ENCODE assay signal across 24 cellular contexts in the genomic region with DNA sequence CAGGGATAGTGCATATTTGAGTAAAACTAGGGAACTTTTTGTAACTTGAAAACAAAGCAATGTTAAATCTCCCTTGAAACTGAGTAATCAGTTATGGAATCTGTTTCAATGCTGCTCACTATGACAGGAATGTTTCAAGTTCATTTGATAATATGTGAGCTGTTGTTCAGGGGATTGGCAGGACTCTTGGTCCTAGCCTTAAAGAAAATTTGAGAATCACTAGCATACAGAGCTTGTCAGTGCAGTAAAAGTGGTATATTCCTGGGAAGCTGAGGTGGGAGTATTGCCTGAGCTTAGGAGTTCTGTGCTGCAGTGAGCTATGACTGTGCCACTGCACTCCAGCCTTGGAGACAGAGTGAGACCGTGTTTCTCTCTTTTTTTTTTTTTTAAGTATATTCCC. TPM values are rescaled to one million over a fixed set of nuclear protein-coding genes. Genes with fewer than 3 reads are reported as not detected.
A peak's percentile ranks its signal among the peaks of the same experiment; 100 is the strongest.
DNase-seq lines count a peak whose midpoint lies in the region; ATAC-seq and TF ChIP-seq lines count a peak whose summit lies in the region.
"Had no signal": no experiment of that assay in that cellular context is flagged by ENCODE, and none has a peak within 500 bp of the region (broad histone marks: within the 10 kb centered on the region; RNA-seq: fewer than 3 reads in every experiment).

No MANE protein-coding gene starts in this region.

- H2BK120ac ChIP-seq in IMR-90 (ENCODE audit: low read depth, low read length): no peak overlapping the region

- no peak overlapping the region for H3K14ac ChIP-seq in IMR-90 (replicated peaks; ENCODE audit: low read depth, low read length)

- no peak overlapping the region for H2AK5ac ChIP-seq in IMR-90 (ENCODE audit: low read depth, low read length)

- peaks cover 6 to 30% of the 10 kb centered on the region in 2 experiments; a peak in 3 of 4 replicates for H3K79me1 ChIP-seq in IMR-90 (ENCODE audit: low read depth in 1 of 2, low read length in 2 of 2)

- H3K4me1 Mint-ChIP-seq in dendritic cell treated with granulocyte-macrophage colony-stimulating factor and Interleukin-4, amounts not matched to agents 40 ng/mL and 50 ng/mL, for 4 days (ENCODE audit: low read depth): peaks cover 66% of the 10 kb centered on the region
- peaks cover 31% of the 10 kb centered on the region for H3K4me1 Mint-ChIP-seq in nephron
- peaks cover 4% of the 10 kb centered on the region for H3K4me1 Mint-ChIP-seq in CD8-positive, alpha-beta T cell (ENCODE audit: low read depth)
- H3K4me1 Mint-ChIP-seq: activated naive CD8-positive, alpha-beta T cell treated with anti-CD3 and anti-CD28 coated beads for 36 hours; stimulated activated naive CD8-positive, alpha-beta T cell treated with anti-CD3 and anti-CD28 coated beads, Interleukin-15, amount 100 ng/mL, for 72 hours had no signal

- peak overlapping the region; percentile 46 for H3K23ac ChIP-seq in IMR-90 (ENCODE audit: low read depth, low read length)

- H3K4me2 ChIP-seq in IMR-90 (ENCODE audit: low read depth, low read length): no peak overlapping the region
- H3K4me2 ChIP-seq: A549 had no signal

- no peak overlapping the region for H2BK20ac ChIP-seq in IMR-90 (ENCODE audit: low read depth, low read length)

- TF ChIP-seq CTCF in AG04449 (IDR thresholded peaks at IDR 0.05; ENCODE audit: insufficient read depth, low read length, missing control alignments) (no peak), IMR-90 (conservative IDR thresholded peaks at IDR 0.05; ENCODE audit: low read depth, low read length) (no peak), nephron (IDR thresholded peaks at IDR 0.05; ENCODE audit: unreplicated experiment in 3 of 3) (no peak), GM20000 (IDR thresholded peaks at IDR 0.05; ENCODE audit: extremely low read depth, missing control alignments) (no peak)
- no peak for TF ChIP-seq CTCF in CD8-positive, alpha-beta T cell (IDR thresholded peaks at IDR 0.05)

- dilution Hi-C loops in IMR-90 (cut with HindIII; ENCODE audit: low sequenced_read_pairs, unreplicated experiment): no loop called here

- TF ChIP-seq RAD21 in IMR-90 (IDR thresholded peaks at IDR 0.05; ENCODE audit: low read length): no peak

- H2AFZ ChIP-seq in IMR-90 (replicated peaks; ENCODE audit: low read length, poor library complexity): no peak overlapping the region

- CTCF ChIA-PET in AG04449 (lab: Yijun Ruan, JAX): interaction anchor here (0.7 to 3.5 kb wide), 7 partner anchors 12 to 205 kb away, joined by 3 to 16 read pairs (median 4); no protein-coding TSS in a partner anchor
- CTCF ChIA-PET in IMR-90 (lab: Yijun Ruan, JAX): interaction anchor here (1.0 kb wide), 1 partner anchor 72 kb away, joined by 3 read pairs; no protein-coding TSS in a partner anchor
- CTCF ChIA-PET in CD8-positive, alpha-beta T cell (lab: Charles Lee): interaction anchor here (2.3 kb wide), 1 partner anchor 15 kb away, joined by 5 read pairs; no protein-coding TSS in a partner anchor

- intact Hi-C loops in IMR-90 (cut with micrococcal nuclease): no loop called here
- intact Hi-C loops in dendritic cell treated with granulocyte-macrophage colony-stimulating factor and Interleukin-4, amounts not matched to agents 40 ng/mL and 50 ng/mL, for 4 days (cut with micrococcal nuclease): no loop called here
- intact Hi-C loops in CD8-positive, alpha-beta T cell (cut with DNase I, micrococcal nuclease): no loop called here

- in situ Hi-C loops in IMR-90 (cut with MboI; ENCODE audit: low sequenced_read_pairs): loop anchor here (25.0 kb wide), 1 partner anchor 152 kb away; a partner anchor contains a TSS

- peak; percentile 23 for DNase-seq in AG04449 (ENCODE audit: low read depth, low spot score)
- DNase-seq in IMR-90: peak; percentile 52
- DNase-seq in CD8-positive, alpha-beta T cell: no peak
- DNase-seq in GM20000 (ENCODE audit: low spot score): no peak
- DNase-seq: activated naive CD8-positive, alpha-beta T cell treated with anti-CD3 and anti-CD28 coated beads for 36 hours; effector memory CD4-positive, alpha-beta T cell; Kasumi-1; kidney; NCI-H1105 treated with DMSO at 0.1 percent for 48 hours; NCI-H748 treated with DMSO at 0.1 percent for 48 hours; nucleus accumbens; PC-3; sigmoid colon; stimulated activated CD4-positive, alpha-beta T cell treated with anti-CD3 and anti-CD28 coated beads, Interleukin-2, amount 100 ng/mL, for 24 hours; stimulated activated naive CD8-positive, alpha-beta T cell treated with anti-CD3 and anti-CD28 coated beads, Interleukin-15, amount 100 ng/mL, for 72 hours; upper lobe of left lung had no signal

- peak overlapping the region; percentile 48 for H3K27ac Mint-ChIP-seq in dendritic cell treated with granulocyte-macrophage colony-stimulating factor and Interleukin-4, amounts not matched to agents 40 ng/mL and 50 ng/mL, for 4 days
- peak overlapping the region; percentile 58 to 79 (median 75) for H3K27ac Mint-ChIP-seq in nephron
- no peak overlapping the region for H3K27ac Mint-ChIP-seq in CD8-positive, alpha-beta T cell
- H3K27ac Mint-ChIP-seq: activated naive CD8-positive, alpha-beta T cell treated with anti-CD3 and anti-CD28 coated beads for 36 hours; stimulated activated naive CD8-positive, alpha-beta T cell treated with anti-CD3 and anti-CD28 coated beads, Interleukin-15, amount 100 ng/mL, for 72 hours; T-helper 2 cell treated with Interferon-gamma antibody and Interleukin-4, amounts not matched to agents 5 μg/mL and 100 μg/mL, for 36 hours had no signal

- no peaks in the 10 kb centered on the region for H3K9me3 Mint-ChIP-seq in dendritic cell treated with granulocyte-macrophage colony-stimulating factor and Interleukin-4, amounts not matched to agents 40 ng/mL and 50 ng/mL, for 4 days
- H3K9me3 Mint-ChIP-seq in nephron: no peaks in the 10 kb centered on the region
- H3K9me3 Mint-ChIP-seq in CD8-positive, alpha-beta T cell: no peaks in the 10 kb centered on the region
- H3K9me3 Mint-ChIP-seq: activated naive CD8-positive, alpha-beta T cell treated with anti-CD3 and anti-CD28 coated beads for 36 hours; stimulated activated naive CD8-positive, alpha-beta T cell treated with anti-CD3 and anti-CD28 coated beads, Interleukin-15, amount 100 ng/mL, for 72 hours; T-helper 2 cell treated with Interferon-gamma antibody and Interleukin-4, amounts not matched to agents 5 μg/mL and 100 μg/mL, for 36 hours had no signal

- POLR2A ChIA-PET in AG04449 (lab: Yijun Ruan, JAX): no interaction called here
- POLR2A ChIA-PET in IMR-90 (lab: Charles Lee; ENCODE audit: unreplicated experiment): no interaction called here
- POLR2A ChIA-PET in CD8-positive, alpha-beta T cell (lab: Charles Lee): interaction anchor here (0.6 kb wide), 1 partner anchor 11 kb away, joined by 3 read pairs; no protein-coding TSS in a partner anchor

- no peak overlapping the region for H3K4me3 Mint-ChIP-seq in dendritic cell treated with granulocyte-macrophage colony-stimulating factor and Interleukin-4, amounts not matched to agents 40 ng/mL and 50 ng/mL, for 4 days
- H3K4me3 Mint-ChIP-seq in nephron: no peak overlapping the region
- H3K4me3 Mint-ChIP-seq in CD8-positive, alpha-beta T cell: no peak overlapping the region
- H3K4me3 Mint-ChIP-seq: activated naive CD8-positive, alpha-beta T cell treated with anti-CD3 and anti-CD28 coated beads for 36 hours; stimulated activated naive CD8-positive, alpha-beta T cell treated with anti-CD3 and anti-CD28 coated beads, Interleukin-15, amount 100 ng/mL, for 72 hours; T-helper 2 cell treated with Interferon-gamma antibody and Interleukin-4, amounts not matched to agents 5 μg/mL and 100 μg/mL, for 36 hours had no signal

- H4K5ac ChIP-seq in IMR-90 (ENCODE audit: low read depth, low read length): no peak overlapping the region

- peaks cover 6% of the 10 kb centered on the region; the same call in 1 of the 2 replicates for H3K4me1 ChIP-seq in IMR-90 (ENCODE audit: control insufficient read depth, insufficient read depth, low read length)
- no peaks in the 10 kb centered on the region for H3K4me1 ChIP-seq in CD8-positive, alpha-beta T cell (ENCODE audit: insufficient read depth, low read length)
- H3K4me1 ChIP-seq: A549, sigmoid colon had no signal

- H4K8ac ChIP-seq in IMR-90 (ENCODE audit: low read depth in 2 of 2, low read length in 2 of 2): no peak overlapping the region; a peak in 1 of 4 replicates

- no peak overlapping the region for H3K56ac ChIP-seq in IMR-90 (ENCODE audit: extremely low read depth, insufficient read depth, low read length)

- H3K18ac ChIP-seq in IMR-90 (ENCODE audit: low read depth, low read length): no peak overlapping the region

- peaks cover 14% of the 10 kb centered on the region for H3K36me3 ChIP-seq in IMR-90 (ENCODE audit: control insufficient read depth, insufficient read depth, low read length)
- no peaks in the 10 kb centered on the region for H3K36me3 ChIP-seq in CD8-positive, alpha-beta T cell (ENCODE audit: insufficient read depth, low read length)
- H3K36me3 ChIP-seq: cardiac muscle cell, SJSA1 had no signal

- peak overlapping the region; percentile 16 for H2BK5ac ChIP-seq in IMR-90 (ENCODE audit: low read depth, low read length, poor library complexity, severe bottlenecking)

- no CpG with 5 or more reads among the region's 1 CpG for WGBS in IMR-90 (ENCODE audit: extremely low coverage in 2 of 2, insufficient read length in 1 of 2), 2 experiments

- no peak overlapping the region for H3K27ac ChIP-seq in IMR-90 (ENCODE audit: insufficient read depth, low read length)
- H3K27ac ChIP-seq in CD8-positive, alpha-beta T cell (ENCODE audit: low read depth, low read length): no peak overlapping the region
- H3K27ac ChIP-seq: A549, cardiac muscle cell, sigmoid colon, SJSA1, upper lobe of left lung had no signal

- H4K20me1 ChIP-seq in IMR-90 (ENCODE audit: insufficient read depth, low read length): no peaks in the 10 kb centered on the region

- H3K27me3 Mint-ChIP-seq in dendritic cell treated with granulocyte-macrophage colony-stimulating factor and Interleukin-4, amounts not matched to agents 40 ng/mL and 50 ng/mL, for 4 days: no peaks in the 10 kb centered on the region
- no peaks in the 10 kb centered on the region for H3K27me3 Mint-ChIP-seq in nephron (ENCODE audit: low read depth)
- H3K27me3 Mint-ChIP-seq in CD8-positive, alpha-beta T cell (ENCODE audit: low read depth): peaks cover 3% of the 10 kb centered on the region

- H3K4ac ChIP-seq in IMR-90 (ENCODE audit: low read depth, low read length): no peak overlapping the region

- TF ChIP-seq POLR2A in IMR-90 (IDR thresholded peaks at IDR 0.05; ENCODE audit: low read depth, low read length): no peak

- H3K9me3 ChIP-seq in IMR-90 (ENCODE audit: control insufficient read depth, insufficient read depth, low read length): no peaks in the 10 kb centered on the region
- no peaks in the 10 kb centered on the region for H3K9me3 ChIP-seq in CD8-positive, alpha-beta T cell (ENCODE audit: low read length)
- H3K9me3 ChIP-seq: A549, sigmoid colon, SJSA1, upper lobe of left lung had no signal

- H3K27me3 ChIP-seq in IMR-90 (ENCODE audit: control insufficient read depth, insufficient read depth, low read length): no peaks in the 10 kb centered on the region
- no peaks in the 10 kb centered on the region for H3K27me3 ChIP-seq in CD8-positive, alpha-beta T cell (ENCODE audit: insufficient read depth, low read length)
- H3K27me3 ChIP-seq: cardiac muscle cell, sigmoid colon, SJSA1, upper lobe of left lung had no signal

- no peak overlapping the region for H2AK9ac ChIP-seq in IMR-90 (replicated peaks; ENCODE audit: low read depth, low read length, poor library complexity)

- BruUV-seq in IMR-90 (replicated peaks; lab: Mats Ljungman, UMichigan): no TSS peak

- H3K4me3 ChIP-seq in AG04449 (ENCODE audit: low read depth, low read length) (no peak overlapping the region), IMR-90 (ENCODE audit: insufficient read depth, low read depth, low read length) (no peak overlapping the region)
- H3K4me3 ChIP-seq in CD8-positive, alpha-beta T cell (ENCODE audit: low read depth, low read length): no peak overlapping the region
- H3K4me3 ChIP-seq: A549, cardiac muscle cell, sigmoid colon, SJSA1, upper lobe of left lung had no signal

- no peak overlapping the region for H2BK15ac ChIP-seq in IMR-90 (ENCODE audit: low read depth, low read length)

- ATAC-seq in IMR-90 (ENCODE audit: low read depth): peak; percentile 66
- no peak for ATAC-seq in CD8-positive, alpha-beta T cell
- no peak for ATAC-seq in HG02588 (IDR thresholded peaks at IDR 0.05; ENCODE audit: unreplicated experiment)
- ATAC-seq in GM19324 (IDR thresholded peaks at IDR 0.05; ENCODE audit: low FRiP score, unreplicated experiment): no peak
- ATAC-seq: A549; PC-3; stimulated activated naive CD8-positive, alpha-beta T cell treated with anti-CD3 and anti-CD28 coated beads, Interleukin-15, amount 100 ng/mL, for 72 hours had no signal

- peaks cover 11% of the 10 kb centered on the region for H3K9me1 ChIP-seq in IMR-90 (ENCODE audit: insufficient read depth, low read length)

- H4K91ac ChIP-seq in IMR-90 (ENCODE audit: insufficient read depth, low read depth, low read length): no peak overlapping the region

- no peak overlapping the region for H3K9ac ChIP-seq in IMR-90 (ENCODE audit: low read depth, low read length)

- peaks cover 59% of the 10 kb centered on the region for H3K36me3 Mint-ChIP-seq in dendritic cell treated with granulocyte-macrophage colony-stimulating factor and Interleukin-4, amounts not matched to agents 40 ng/mL and 50 ng/mL, for 4 days (ENCODE audit: low read depth)
- H3K36me3 Mint-ChIP-seq in nephron (ENCODE audit: low read depth): peaks cover 18% of the 10 kb centered on the region
- no peaks in the 10 kb centered on the region for H3K36me3 Mint-ChIP-seq in CD8-positive, alpha-beta T cell
- H3K36me3 Mint-ChIP-seq: activated naive CD8-positive, alpha-beta T cell treated with anti-CD3 and anti-CD28 coated beads for 36 hours had no signal

RNA-seq across cellular contexts. Expression of a gene that starts 21.6 kb away (rescaled TPM):
- total RNA-seq in IMR-90 (2012; rRNA removed): 0.72 and 0.83 TPM in 2 replicates
- 1.1 and 1.5 TPM in 2 replicates for polyA plus RNA-seq in IMR-90 (2012; rRNA removed)
- polyA plus RNA-seq in IMR-90 (2012; cell fraction: cytosol; rRNA removed): 1.4 and 1.8 TPM in 2 replicates
- polyA plus RNA-seq in IMR-90 (2012; cell fraction: nucleus; rRNA removed; ENCODE audit: low replicate concordance): 0.30 and 0.62 TPM in 2 replicates
- 1 to 10 TPM; 2.9 to 3.4 TPM for total RNA-seq in CD8-positive, alpha-beta T cell
- total RNA-seq: cardiac muscle cell, PC-3, SJSA1 had no signal

Comparison
In these comparisons a context has a peak if more than half of its experiments do, and no peak if none do; other contexts are left out.
1. DNase-seq: peak in AG04449 (single experiment) and IMR-90 (single experiment); none in CD8-positive, alpha-beta T cell (0 of 7) and GM20000 (single experiment).